In genomic region chr11:130979386-130979972, GRCh38 we compare ENCODE assay signal across 8 cellular contexts.
DNase-seq lines count a peak whose midpoint lies in the region; ATAC-seq, FAIRE-seq and TF ChIP-seq lines count a peak whose summit lies in the region.

No MANE protein-coding gene starts in this region.

- SMC1A ChIA-PET in GM12878 (lab: Charles Lee; ENCODE audit: uncharacterized antibody, unreplicated experiment): interaction anchor here (0.6 kb wide), 1 partner anchor 79 kb away, joined by 3 read pairs; no protein-coding TSS in a partner anchor

- BruUV-seq in GM12878 (replicated peaks; lab: Mats Ljungman, UMichigan): no TSS peak

- H3K4me1 Mint-ChIP-seq in activated CD4-positive, alpha-beta memory T cell treated with anti-CD3 and anti-CD28 coated beads for 36 hours (ENCODE audit: low read depth): no peaks in the 10 kb centered on the region

- H3K4me3 Mint-ChIP-seq in activated CD4-positive, alpha-beta memory T cell treated with anti-CD3 and anti-CD28 coated beads for 36 hours: no peak overlapping the region

- in situ Hi-C loops in GM12878 (cut with MboI): no loop called here

- intact Hi-C loops in GM12878 (cut with micrococcal nuclease; ENCODE audit: unreplicated experiment): loop anchor here (5.0 kb wide), 1 partner anchor 57 kb away; no protein-coding TSS in a partner anchor
- intact Hi-C loops in activated CD4-positive, alpha-beta memory T cell treated with anti-CD3 and anti-CD28 coated beads for 36 hours (cut with micrococcal nuclease): no loop called here

- ATAC-seq in GM12878: 0 out of 3 replicates have a peak, but pooled peaks have one; percentile 33

- H3K27me3 ChIP-seq in KMS-11 (ENCODE audit: insufficient read depth, low read depth) (no peaks in the 10 kb centered on the region), GM12878 (replicated peaks in 1 of 2; ENCODE audit: control insufficient read depth in 2 of 2, insufficient read depth in 2 of 2, low read length in 1 of 2) (no peaks in the 10 kb centered on the region)

- no peak for TF ChIP-seq RAD21 in GM12878 (IDR thresholded peaks at IDR 0.05; ENCODE audit: insufficient read depth, low read depth, low read length)

- 1% methylated on average over 5 of the region's 5 CpGs for WGBS in GM12878 (ENCODE audit: insufficient coverage, insufficient replicate concordance, low lambda C conversion rate, missing lambda C conversion rate)

- H3K27me3 Mint-ChIP-seq in activated CD4-positive, alpha-beta memory T cell treated with anti-CD3 and anti-CD28 coated beads for 36 hours: peaks cover 32% of the 10 kb centered on the region

- DNase-seq in ELR (ENCODE audit: low read depth) (peak; percentile 61), GM12878 (ENCODE audit: low read depth, low spot score) (no peak), myocyte (ENCODE audit: low read depth) (peak; percentile 29), NOMO-1 treated with DMSO at 0.1 percent for 48 hours (lab: John Stamatoyannopoulos, UW; ENCODE audit: unreplicated experiment) (no peak), 8988T (no peak), T-helper 2 cell (no peak)
- DNase-seq in activated CD4-positive, alpha-beta memory T cell treated with anti-CD3 and anti-CD28 coated beads for 36 hours: no peak

- peaks cover 3% of the 10 kb centered on the region for H3K36me3 Mint-ChIP-seq in activated CD4-positive, alpha-beta memory T cell treated with anti-CD3 and anti-CD28 coated beads for 36 hours

- H2AFZ ChIP-seq in KMS-11 (ENCODE audit: low read depth) (no peak overlapping the region), GM12878 (ENCODE audit: control insufficient read depth, low read depth, low read length) (no peak overlapping the region)

- RAD21 ChIA-PET in GM12878 (lab: Charles Lee; ENCODE audit: unreplicated experiment): no interaction called here

- peaks cover 8% of the 10 kb centered on the region for H3K9me3 Mint-ChIP-seq in activated CD4-positive, alpha-beta memory T cell treated with anti-CD3 and anti-CD28 coated beads for 36 hours

- TF ChIP-seq CTCF in KMS-11 (conservative IDR thresholded peaks at IDR 0.05; ENCODE audit: low read depth, low read length) (peak; percentile 28; the same call in 1 of the 2 replicates), GM12878 (IDR thresholded peaks at IDR 0.05 in 2 of 3, conservative IDR thresholded peaks at IDR 0.05 in 1 of 3; ENCODE audit: control insufficient read depth in 2 of 3, extremely low read depth in 1 of 3, insufficient read depth in 1 of 3, low read depth in 3 of 3, low read length in 3 of 3) (peak; percentile 22 to 32 (median 26); a peak in 4 of 6 replicates)

- H3K4me1 ChIP-seq in KMS-11 (ENCODE audit: low read depth, poor library complexity, severe bottlenecking) (no peaks in the 10 kb centered on the region), GM12878 (ENCODE audit: control insufficient read depth, insufficient read depth, low read length) (no peaks in the 10 kb centered on the region)

- TF ChIP-seq EP300 in GM12878 (IDR thresholded peaks at IDR 0.05; ENCODE audit: borderline replicate concordance in 1 of 2, control insufficient read depth in 1 of 2, low read depth in 2 of 2, low read length in 2 of 2): no peak

- no peak for TF ChIP-seq POLR2A in GM12878 (IDR thresholded peaks at IDR 0.05; ENCODE audit: low read depth, low read length)

- H3K4me2 ChIP-seq in KMS-11 (no peak overlapping the region), GM12878 (ENCODE audit: control insufficient read depth, insufficient read depth) (no peak overlapping the region)

- no peaks in the 10 kb centered on the region; the same call in 1 of the 3 replicates for H3K9me3 ChIP-seq in GM12878 (replicated peaks; ENCODE audit: control insufficient read depth, insufficient read depth, low read length)

- FAIRE-seq in GM12878 (lab: Jason Lieb, UNC): no peak

- no peaks in the 10 kb centered on the region for H3K36me3 ChIP-seq in KMS-11 (ENCODE audit: insufficient read depth)
- no peaks in the 10 kb centered on the region for H3K36me3 ChIP-seq in GM12878 (ENCODE audit: control insufficient read depth in 2 of 2, insufficient read depth in 2 of 2, low read length in 1 of 2)

- POLR2A ChIA-PET in GM12878 (lab: Charles Lee): no interaction called here
- POLR2A ChIA-PET in activated CD4-positive, alpha-beta memory T cell treated with anti-CD3 and anti-CD28 coated beads for 36 hours (lab: Charles Lee): no interaction called here

- no peak overlapping the region for H3K27ac Mint-ChIP-seq in activated CD4-positive, alpha-beta memory T cell treated with anti-CD3 and anti-CD28 coated beads for 36 hours

- H4K20me1 ChIP-seq in KMS-11 (ENCODE audit: insufficient read depth) (no peaks in the 10 kb centered on the region), GM12878 (ENCODE audit: control insufficient read depth, insufficient read depth) (no peaks in the 10 kb centered on the region)

- CTCF ChIA-PET in GM12878 (lab: Yijun Ruan, JAX): no interaction called here
- CTCF ChIA-PET in activated CD4-positive, alpha-beta memory T cell treated with anti-CD3 and anti-CD28 coated beads for 36 hours (lab: Charles Lee): no interaction called here

- H3K27ac ChIP-seq in KMS-11: no peak overlapping the region
- no peak overlapping the region for H3K27ac ChIP-seq in GM12878 (ENCODE audit: control insufficient read depth, insufficient read depth)

- no peak overlapping the region for H3K9ac ChIP-seq in KMS-11
- no peak overlapping the region for H3K9ac ChIP-seq in GM12878 (ENCODE audit: control insufficient read depth, insufficient read depth, low read length)

- H3K79me2 ChIP-seq in KMS-11 (ENCODE audit: insufficient read depth, low read depth): no peaks in the 10 kb centered on the region
- H3K79me2 ChIP-seq in GM12878 (ENCODE audit: control insufficient read depth, insufficient read depth, low read length): no peaks in the 10 kb centered on the region

- H3K4me3 ChIP-seq in KMS-11 (IDR thresholded peaks at IDR 0.05; ENCODE audit: insufficient read depth, low read depth, low read length) (no peak overlapping the region), GM12878 (no peak overlapping the region)

TF ChIP-seq in GM12878, 131 proteins besides CTCF, POLR2A, EP300 and RAD21 (continues in another document):
- no peak for TF ChIP-seq CHD2 (IDR thresholded peaks at IDR 0.05; ENCODE audit: borderline replicate concordance, low read depth, low read length)
- no peak for TF ChIP-seq GATAD2B (conservative IDR thresholded peaks at IDR 0.05; ENCODE audit: low read depth)
- TF ChIP-seq BMI1 (IDR thresholded peaks at IDR 0.05; ENCODE audit: borderline replicate concordance): no peak
- no peak for TF ChIP-seq ASH2L (IDR thresholded peaks at IDR 0.05; ENCODE audit: borderline replicate concordance, low read depth)
- no peak for TF ChIP-seq SIN3A (IDR thresholded peaks at IDR 0.05; ENCODE audit: low read depth, low read length)
- no peak for TF ChIP-seq ZNF384 (IDR thresholded peaks at IDR 0.05; ENCODE audit: borderline replicate concordance, low read depth, low read length)
- no peak for TF ChIP-seq RB1 (IDR thresholded peaks at IDR 0.05; ENCODE audit: borderline replicate concordance)
- TF ChIP-seq POU2F2 (IDR thresholded peaks at IDR 0.05; ENCODE audit: borderline replicate concordance, low read depth, low read length): no peak
- TF ChIP-seq ZNF687 (IDR thresholded peaks at IDR 0.05): no peak
- no peak for TF ChIP-seq E4F1 (IDR thresholded peaks at IDR 0.05; ENCODE audit: borderline replicate concordance, partially characterized antibody)
- no peak for TF ChIP-seq YBX1 (IDR thresholded peaks at IDR 0.05)
- TF ChIP-seq CREM (IDR thresholded peaks at IDR 0.05; ENCODE audit: low read depth): no peak
- no peak for TF ChIP-seq EED (IDR thresholded peaks at IDR 0.05; ENCODE audit: low read depth)

Comparison
In these comparisons a context has a peak if more than half of its experiments do, and no peak if none do; other contexts are left out.
1. DNase-seq: peak in ELR (single experiment) and myocyte (single experiment); none in GM12878 (single experiment), NOMO-1 treated with DMSO at 0.1 percent for 48 hours (single experiment), 8988T (single experiment), activated CD4-positive, alpha-beta memory T cell treated with anti-CD3 and anti-CD28 coated beads for 36 hours (single experiment) and T-helper 2 cell (0 of 5).